ENCODE assay signal across 8 cellular contexts in genomic region chr4:140754918-140755810, GRCh38. TPM values are rescaled to one million over a fixed set of nuclear protein-coding genes. Genes with fewer than 3 reads are reported as not detected.
DNase-seq lines count a peak whose midpoint lies in the region; ATAC-seq and TF ChIP-seq lines count a peak whose summit lies in the region.

No MANE protein-coding gene starts in this region.

- H2BK12ac ChIP-seq in H9 (ENCODE audit: insufficient read length, low read depth, low read length), result no peak overlapping the region

- H3K4me2 ChIP-seq in H9 (ENCODE audit: insufficient read depth, insufficient read length, low read length), result peak overlapping the region; percentile 34

- no peak overlapping the region for H4K5ac ChIP-seq in H9 (ENCODE audit: insufficient read length, low read depth, low read length)

- H3K23ac ChIP-seq in H9 (ENCODE audit: insufficient read length, low read depth, low read length), result no peak overlapping the region

- no peak overlapping the region for H2AK5ac ChIP-seq in H9 (ENCODE audit: insufficient read length, low read length)

- no peaks in the 10 kb centered on the region; a peak in 1 of 5 replicates for H3K9me3 Mint-ChIP-seq in H9
- no peaks in the 10 kb centered on the region for H3K9me3 Mint-ChIP-seq in T-cell

- H2AFZ ChIP-seq in H9 (ENCODE audit: low read length), result no peak overlapping the region

- H3K18ac ChIP-seq in H9 (ENCODE audit: insufficient read length, low read depth, low read length), result no peak overlapping the region

- H3K4me1 Mint-ChIP-seq in H9 (peaks cover 16% of the 10 kb centered on the region in 2 experiments), T-cell (peaks cover 0 to 15% (median 11%) of the 10 kb centered on the region in 3 donors)

- TF ChIP-seq CTCF in BE2C (IDR thresholded peaks at IDR 0.05; ENCODE audit: low read depth, low read length) (no peak), H9 (conservative IDR thresholded peaks at IDR 0.05) (no peak)

- no peaks in the 10 kb centered on the region for H4K20me1 ChIP-seq in H9 (ENCODE audit: control insufficient read depth, insufficient read depth, insufficient read length)

- no peaks in the 10 kb centered on the region for H3K79me1 ChIP-seq in H9 (ENCODE audit: insufficient read depth, low read depth, low read length, poor library complexity, severe bottlenecking)

- no peaks in the 10 kb centered on the region for H3K79me2 ChIP-seq in H9 (ENCODE audit: insufficient read depth, low read length)

- no peak overlapping the region for H4K8ac ChIP-seq in H9 (replicated peaks; ENCODE audit: insufficient read length, low read depth, low read length)

- H3K14ac ChIP-seq in H9 (ENCODE audit: insufficient read depth, low read length), result no peak overlapping the region

- peaks cover 4% of the 10 kb centered on the region for H3K36me3 ChIP-seq in BE2C

- H3K9ac ChIP-seq in H9 (ENCODE audit: extremely low read depth, insufficient read length, low read length), result no peak overlapping the region

- peak overlapping the region; percentile 67 for H3K4me3 ChIP-seq in BE2C (ENCODE audit: low read depth, low read length)
- peak overlapping the region; percentile 79 for H3K4me3 ChIP-seq in iPS-18c (ENCODE audit: insufficient read depth, low read depth, low read length)

- H2BK15ac ChIP-seq in H9 (ENCODE audit: low read depth, low read length), result no peak overlapping the region

- H3K27me3 ChIP-seq in BE2C, result no peaks in the 10 kb centered on the region
- H3K27me3 ChIP-seq in H9 (ENCODE audit: insufficient read depth, low read length), result peaks cover 31% of the 10 kb centered on the region

- ATAC-seq in T-cell (replicated peaks in 1 of 4) (peak in 1 of 4 experiments; percentile 9), HG02884 (IDR thresholded peaks at IDR 0.05; ENCODE audit: unreplicated experiment) (no peak)

- H4K91ac ChIP-seq in H9 (ENCODE audit: insufficient read length, low read depth, low read length), result no peak overlapping the region

- H3K27ac ChIP-seq in H9 (ENCODE audit: insufficient read length, low read depth, low read length) (no peak overlapping the region), temporal lobe (ENCODE audit: low read depth, low read length) (peak overlapping the region; percentile 45)

- H3K4me1 ChIP-seq in BE2C (no peaks in the 10 kb centered on the region), H9 (ENCODE audit: insufficient read depth, low read length) (no peaks in the 10 kb centered on the region; the same call in 1 of the 2 replicates)

- POLR2A ChIA-PET in T-cell (lab: Charles Lee), result no interaction called here

- no peak overlapping the region for H3T11ph ChIP-seq in H9 (ENCODE audit: low read length)

- DNase-seq in BE2C (no peak), H9 (no peak), T-cell (no peak), pons (ENCODE audit: low spot score) (no peak)
- no peak for DNase-seq in NK-92 treated with Interleukin-12 subunit alpha and Interleukin-12 subunit beta, amount 100 ng/mL, for 24 hours (lab: John Stamatoyannopoulos, UW)

- no peaks in the 10 kb centered on the region; a peak in 1 of 7 replicates for H3K36me3 Mint-ChIP-seq in H9 (ENCODE audit: insufficient read depth in 1 of 3, low read depth in 3 of 3)
- no peaks in the 10 kb centered on the region for H3K36me3 Mint-ChIP-seq in T-cell

- peaks cover 4% of the 10 kb centered on the region for H3K23me2 ChIP-seq in H9 (ENCODE audit: insufficient read length, low read depth, low read length, poor library complexity, severe bottlenecking)

- H3K4ac ChIP-seq in H9 (ENCODE audit: low read depth, low read length), result no peak overlapping the region

- no peak overlapping the region for H2BK120ac ChIP-seq in H9 (ENCODE audit: low read depth, low read length, poor library complexity, severe bottlenecking)

- H3K9me3 ChIP-seq in BE2C, result no peaks in the 10 kb centered on the region
- H3K9me3 ChIP-seq in H9 (ENCODE audit: control insufficient read depth, low read depth, low read length), result no peaks in the 10 kb centered on the region
- H3K9me3 ChIP-seq in iPS-18c (ENCODE audit: control insufficient read depth, insufficient read depth, low read length), result peaks cover 3% of the 10 kb centered on the region

- no peak overlapping the region for H2BK20ac ChIP-seq in H9 (ENCODE audit: low read depth, low read length, poor library complexity, severe bottlenecking)

- H3K56ac ChIP-seq in H9 (ENCODE audit: insufficient read length, low read depth, low read length), result no peak overlapping the region

- H3K27me3 Mint-ChIP-seq in H9 (ENCODE audit: low read depth) (peaks cover 86% of the 10 kb centered on the region), T-cell (peaks cover 39 to 49% of the 10 kb centered on the region in 2 donors)

- CTCF ChIA-PET in T-cell (lab: Charles Lee), result no interaction called here

- H3K27ac Mint-ChIP-seq in H9, result no peak overlapping the region
- H3K27ac Mint-ChIP-seq in T-cell, result peak overlapping the region in 1 of 2 donors; percentile 55

- WGBS in H9 (ENCODE audit: extremely low coverage, insufficient read length, low lambda C conversion rate), result no CpG with 5 or more reads among the region's 13 CpGs

- no peak overlapping the region for H2BK5ac ChIP-seq in H9 (ENCODE audit: insufficient read length, low read length)

- H3K4me3 Mint-ChIP-seq in H9, result peak overlapping the region; percentile 56 to 85
- peak overlapping the region; percentile 13 to 41 (median 17) for H3K4me3 Mint-ChIP-seq in T-cell

RNA-seq across cellular contexts. Expression of gene TBC1D9, which starts 1.0 kb away (rescaled TPM):
- polyA plus RNA-seq in BE2C (2012; ENCODE audit: insufficient read depth, insufficient read length, low read depth), result 12.7 TPM
- 0.63 and 0.86 TPM in 2 replicates for total RNA-seq in H9 (2021)
- total RNA-seq in T-cell, result 1 to 10 TPM in 3 of 5 donors, under 1 TPM in 2; 0.56 to 4.2 (median 1.2) TPM
- 57.0 TPM for total RNA-seq in temporal lobe

Comparison
In these comparisons a context has a peak if more than half of its experiments do, and no peak if none do; other contexts are left out.
1. RNA of gene TBC1D9, which starts 1.0 kb away (total RNA-seq): 57.0 TPM in temporal lobe (single experiment); 0.56 to 4.2 TPM in T-cell and 0.63 to 0.86 TPM in H9; every median in the first group is over 10 times any median in the second.